Comparison of ENCODE assay signal across 12 cellular contexts in the genomic region with DNA sequence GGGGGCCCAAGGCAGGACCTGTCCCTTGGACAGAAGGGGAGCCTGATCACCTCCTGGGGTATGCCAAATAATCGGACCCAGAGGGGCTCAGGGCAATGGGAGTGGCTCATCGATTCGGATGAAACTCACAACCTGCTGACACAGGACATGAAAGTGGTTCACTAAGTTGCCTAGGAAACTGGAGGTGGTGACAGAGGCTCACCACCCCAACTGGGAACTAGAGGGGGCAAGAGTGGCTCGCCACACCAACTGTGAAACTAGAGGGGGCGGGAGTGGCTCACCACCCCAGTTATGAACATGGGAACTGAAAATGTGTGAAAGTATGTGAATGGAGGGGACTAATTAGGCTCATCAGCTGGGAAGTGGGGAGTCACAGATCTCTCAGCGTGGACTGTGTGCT.
"Had no signal": no experiment of that assay in that cellular context is flagged by ENCODE, and none has a peak within 500 bp of the region (broad histone marks: within the 10 kb centered on the region; RNA-seq: fewer than 3 reads in every experiment).

No MANE protein-coding gene starts in this region.

- ATAC-seq: heart left ventricle; left lobe of liver; stimulated activated effector memory CD8-positive, alpha-beta T cell treated with anti-CD3 and anti-CD28 coated beads, Interleukin-12 subunit alpha, Interleukin-12 subunit beta, amount 100 ng/mL, for 72 hours had no signal

- H3K36me3 ChIP-seq: heart left ventricle, neural progenitor cell, right atrium auricular region had no signal

- H2AFZ ChIP-seq: neural progenitor cell had no signal

- H3K27ac ChIP-seq: neural progenitor cell had no signal

- H3K4me3 Mint-ChIP-seq: activated naive CD4-positive, alpha-beta T cell treated with anti-CD3 and anti-CD28 coated beads, Interleukin-2, amount 50 U/mL, for 24 hours; neural progenitor cell; stimulated activated effector memory CD8-positive, alpha-beta T cell treated with anti-CD3 and anti-CD28 coated beads, Interleukin-12 subunit alpha, Interleukin-12 subunit beta, amount 100 ng/mL, for 72 hours; type B pancreatic cell had no signal

- H3K27ac Mint-ChIP-seq: activated naive CD4-positive, alpha-beta T cell treated with anti-CD3 and anti-CD28 coated beads, Interleukin-2, amount 50 U/mL, for 24 hours; neural progenitor cell; stimulated activated effector memory CD8-positive, alpha-beta T cell treated with anti-CD3 and anti-CD28 coated beads, Interleukin-12 subunit alpha, Interleukin-12 subunit beta, amount 100 ng/mL, for 72 hours; type B pancreatic cell had no signal

- H3K4me3 ChIP-seq: neural progenitor cell, smooth muscle cell had no signal

- H3K36me3 Mint-ChIP-seq: neural progenitor cell; stimulated activated effector memory CD8-positive, alpha-beta T cell treated with anti-CD3 and anti-CD28 coated beads, Interleukin-12 subunit alpha, Interleukin-12 subunit beta, amount 100 ng/mL, for 72 hours; type B pancreatic cell had no signal

- H3K9ac ChIP-seq: neural progenitor cell had no signal

- DNase-seq: activated T-cell treated with anti-CD3 and anti-CD28 coated beads, Interleukin-2, amount 50 U/mL, for 1 hour; amniotic stem cell; heart left ventricle; mesenchymal stem cell; T-helper 2 cell had no signal

- H3K4me1 ChIP-seq: neural progenitor cell, right atrium auricular region had no signal

- H3K4me2 ChIP-seq: neural progenitor cell, smooth muscle cell had no signal

- H3K27me3 Mint-ChIP-seq: activated naive CD4-positive, alpha-beta T cell treated with anti-CD3 and anti-CD28 coated beads, Interleukin-2, amount 50 U/mL, for 24 hours; type B pancreatic cell had no signal

- H3K27me3 ChIP-seq: heart left ventricle, neural progenitor cell, right atrium auricular region had no signal

- H3K4me1 Mint-ChIP-seq: activated naive CD4-positive, alpha-beta T cell treated with anti-CD3 and anti-CD28 coated beads, Interleukin-2, amount 50 U/mL, for 24 hours; neural progenitor cell had no signal
